In the genomic region with DNA sequence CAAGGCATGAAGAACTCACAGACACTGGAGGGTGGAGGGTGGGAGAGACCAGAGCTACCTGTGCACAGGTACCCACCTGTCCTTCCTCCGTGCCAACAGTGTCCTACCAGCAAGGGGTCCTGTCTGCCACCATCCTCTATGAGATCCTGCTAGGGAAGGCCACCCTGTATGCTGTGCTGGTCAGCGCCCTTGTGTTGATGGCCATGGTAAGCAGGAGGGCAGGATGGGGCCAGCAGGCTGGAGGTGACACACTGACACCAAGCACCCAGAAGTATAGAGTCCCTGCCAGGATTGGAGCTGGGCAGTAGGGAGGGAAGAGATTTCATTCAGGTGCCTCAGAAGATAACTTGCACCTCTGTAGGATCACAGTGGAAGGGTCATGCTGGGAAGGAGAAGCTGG, we compare ENCODE assay signal across 1 cellular context.
TF ChIP-seq lines count a peak whose summit lies in the region.

No MANE protein-coding gene starts in this region.

TF ChIP-seq in H1, 55 proteins besides CTCF, POLR2A, EP300 and RAD21:
- no peak for TF ChIP-seq KDM5A (IDR thresholded peaks at IDR 0.05; ENCODE audit: low read length)
- TF ChIP-seq JUND (IDR thresholded peaks at IDR 0.05; ENCODE audit: low read length), result no peak
- no peak for TF ChIP-seq EZH2 (IDR thresholded peaks at IDR 0.05; ENCODE audit: low read depth, low read length, severe bottlenecking)
- TF ChIP-seq, protein P1, sequence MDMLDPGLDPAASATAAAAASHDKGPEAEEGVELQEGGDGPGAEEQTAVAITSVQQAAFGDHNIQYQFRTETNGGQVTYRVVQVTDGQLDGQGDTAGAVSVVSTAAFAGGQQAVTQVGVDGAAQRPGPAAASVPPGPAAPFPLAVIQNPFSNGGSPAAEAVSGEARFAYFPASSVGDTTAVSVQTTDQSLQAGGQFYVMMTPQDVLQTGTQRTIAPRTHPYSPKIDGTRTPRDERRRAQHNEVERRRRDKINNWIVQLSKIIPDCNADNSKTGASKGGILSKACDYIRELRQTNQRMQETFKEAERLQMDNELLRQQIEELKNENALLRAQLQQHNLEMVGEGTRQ (IDR thresholded peaks at IDR 0.05; ENCODE audit: low read length), result no peak
- no peak for TF ChIP-seq GTF2F1 (IDR thresholded peaks at IDR 0.05; ENCODE audit: borderline replicate concordance, low read depth, low read length)
- TF ChIP-seq GABPA (IDR thresholded peaks at IDR 0.05; ENCODE audit: borderline replicate concordance, insufficient read depth, low read length), result no peak
- no peak for TF ChIP-seq CREB1 (IDR thresholded peaks at IDR 0.05)
- no peak for TF ChIP-seq TAF7 (optimal IDR thresholded peaks at IDR 0.05; ENCODE audit: borderline replicate concordance, low read depth, low read length)
- TF ChIP-seq SAP30 (IDR thresholded peaks at IDR 0.05; ENCODE audit: insufficient read depth, insufficient replicate concordance, low read length), result no peak
- TF ChIP-seq PHF8 (conservative IDR thresholded peaks at IDR 0.05; ENCODE audit: low read depth, low read length), result no peak
- TF ChIP-seq, protein P2, sequence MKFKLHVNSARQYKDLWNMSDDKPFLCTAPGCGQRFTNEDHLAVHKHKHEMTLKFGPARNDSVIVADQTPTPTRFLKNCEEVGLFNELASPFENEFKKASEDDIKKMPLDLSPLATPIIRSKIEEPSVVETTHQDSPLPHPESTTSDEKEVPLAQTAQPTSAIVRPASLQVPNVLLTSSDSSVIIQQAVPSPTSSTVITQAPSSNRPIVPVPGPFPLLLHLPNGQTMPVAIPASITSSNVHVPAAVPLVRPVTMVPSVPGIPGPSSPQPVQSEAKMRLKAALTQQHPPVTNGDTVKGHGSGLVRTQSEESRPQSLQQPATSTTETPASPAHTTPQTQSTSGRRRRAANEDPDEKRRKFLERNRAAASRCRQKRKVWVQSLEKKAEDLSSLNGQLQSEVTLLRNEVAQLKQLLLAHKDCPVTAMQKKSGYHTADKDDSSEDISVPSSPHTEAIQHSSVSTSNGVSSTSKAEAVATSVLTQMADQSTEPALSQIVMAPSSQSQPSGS (IDR thresholded peaks at IDR 0.05; ENCODE audit: low read length), result no peak
